ENCODE assay signal across 24 cellular contexts in genomic region chr1:220954321-220954720, GRCh38.
DNase-seq lines count a peak whose midpoint lies in the region; ATAC-seq and TF ChIP-seq lines count a peak whose summit lies in the region.
"Had no signal": no experiment of that assay in that cellular context is flagged by ENCODE, and none has a peak within 500 bp of the region (broad histone marks: within the 10 kb centered on the region; RNA-seq: fewer than 3 reads in every experiment).

No MANE protein-coding gene starts in this region.

- no peaks in the 10 kb centered on the region for H4K20me1 ChIP-seq in mammary epithelial cell (ENCODE audit: insufficient read depth, low read length)
- H4K20me1 ChIP-seq: BLaER1 had no signal

- ATAC-seq in HG03025 (IDR thresholded peaks at IDR 0.05; ENCODE audit: low FRiP score, unreplicated experiment), result no peak
- ATAC-seq in HG03108 (IDR thresholded peaks at IDR 0.05; ENCODE audit: unreplicated experiment), result no peak
- ATAC-seq: Panc1 had no signal

- no peak overlapping the region for H2AFZ ChIP-seq in mammary epithelial cell (ENCODE audit: low read depth, low read length)

- H3K36me3 ChIP-seq in mammary epithelial cell (ENCODE audit: insufficient read depth, low read length), result no peaks in the 10 kb centered on the region
- no peaks in the 10 kb centered on the region for H3K36me3 ChIP-seq in breast epithelium
- H3K36me3 ChIP-seq: BLaER1 had no signal

- no peak overlapping the region for H3K9ac ChIP-seq in mammary epithelial cell (ENCODE audit: insufficient read depth, low read length)
- H3K9ac ChIP-seq: BLaER1 had no signal

- H3K27me3 ChIP-seq in mammary epithelial cell (ENCODE audit: insufficient read depth, low read length), result no peaks in the 10 kb centered on the region
- H3K27me3 ChIP-seq in breast epithelium, result no peaks in the 10 kb centered on the region
- H3K27me3 ChIP-seq: BLaER1 had no signal

- H3K9me3 ChIP-seq in mammary epithelial cell (replicated peaks; ENCODE audit: insufficient read depth, low read length), result peaks cover 4% of the 10 kb centered on the region
- H3K9me3 ChIP-seq in breast epithelium, result peaks cover 5 to 13% of the 10 kb centered on the region in 2 donors

- WGBS in mammary epithelial cell (ENCODE audit: low coverage, missing lambda C conversion rate), result 0% methylated on average over 2 of the region's 2 CpGs

- H3K4me3 ChIP-seq in mammary epithelial cell (replicated peaks in 1 of 3; ENCODE audit: insufficient read depth in 1 of 3, low read depth in 2 of 3, low read length in 3 of 3) (no peak overlapping the region), breast epithelium (no peak overlapping the region), astrocyte of the cerebellum (ENCODE audit: low read depth, low read length) (no peak overlapping the region)
- H3K4me3 ChIP-seq: BLaER1, SK-N-MC had no signal

- H3K4me2 ChIP-seq in mammary epithelial cell (ENCODE audit: insufficient read depth, low read depth, low read length), result no peak overlapping the region
- H3K4me2 ChIP-seq: BLaER1 had no signal

- BruUV-seq in mammary epithelial cell (replicated peaks; lab: Mats Ljungman, UMichigan), result no TSS peak

- DNase-seq in mammary epithelial cell (peak; percentile 57), breast epithelium (ENCODE audit: low spot score in 2 of 2) (no peak), astrocyte of the cerebellum (ENCODE audit: low read depth) (peak; percentile 9), glomerular visceral epithelial cell (ENCODE audit: extremely low spot score) (peak; percentile 11)
- DNase-seq in stimulated activated CD4-positive, alpha-beta T cell treated with anti-CD3 and anti-CD28 coated beads, Interleukin-4, amount 100 ng/mL, for 1 hour, result no peak
- DNase-seq in activated CD4-positive, CD25-positive, alpha-beta regulatory T cell (lab: John Stamatoyannopoulos, UW), result no peak
- DNase-seq: ACHN; CD4-positive, CD25-positive, alpha-beta regulatory T cell; HCEC 1CT; KBM-7; MM.1S; NCI-H1048; NCI-H1417; NCI-H1694; NCI-H2029 treated with DMSO at 0.1 percent for 48 hours; NCI-H446 treated with DMSO at 0.1 percent for 48 hours; NCI-H526; SHP77 treated with DMSO at 0.1 percent for 48 hours had no signal

- no peak overlapping the region for H3K27ac ChIP-seq in mammary epithelial cell (ENCODE audit: insufficient read depth, low read depth, low read length)
- no peak overlapping the region for H3K27ac ChIP-seq in breast epithelium
- H3K27ac ChIP-seq: 22Rv1, BLaER1, SK-N-MC had no signal

- H3K4me1 ChIP-seq in mammary epithelial cell (ENCODE audit: insufficient read depth, low read length) (peaks cover 7% of the 10 kb centered on the region), breast epithelium (no peaks in the 10 kb centered on the region)
- H3K4me1 ChIP-seq: BLaER1 had no signal

- TF ChIP-seq POLR2A in breast epithelium (IDR thresholded peaks at IDR 0.05), result no peak

- CTCF ChIA-PET in mammary epithelial cell (lab: Charles Lee; ENCODE audit: low non-redundant PET), result no interaction called here

- TF ChIP-seq CTCF in mammary epithelial cell (conservative IDR thresholded peaks at IDR 0.05 in 1 of 2, IDR thresholded peaks at IDR 0.05 in 1 of 2; ENCODE audit: extremely low read depth in 1 of 2, insufficient read depth in 1 of 2, low read depth in 1 of 2, low read length in 2 of 2), result no peak
- no peak for TF ChIP-seq CTCF in breast epithelium (IDR thresholded peaks at IDR 0.05)
- no peak for TF ChIP-seq CTCF in astrocyte of the cerebellum (IDR thresholded peaks at IDR 0.05; ENCODE audit: low read depth, low read length, missing control alignments)

- dilution Hi-C loops in mammary epithelial cell (cut with HindIII; ENCODE audit: low sequenced_read_pairs), result no loop called here

- intact Hi-C loops in mammary epithelial cell (cut with micrococcal nuclease) (no loop called here), breast epithelium (cut with DNase I; ENCODE audit: low total_unique reads) (no loop called here)

- in situ Hi-C loops in mammary epithelial cell (cut with MboI; ENCODE audit: low sequenced_read_pairs in 2 of 2), result no loop called here
- in situ Hi-C loops in astrocyte of the cerebellum (cut with HindIII; ENCODE audit: low sequenced_read_pairs), result no loop called here

- no peaks in the 10 kb centered on the region for H3K79me2 ChIP-seq in mammary epithelial cell (ENCODE audit: insufficient read depth, low read length)

Comparison
In these comparisons a context has a peak if more than half of its experiments do, and no peak if none do; other contexts are left out.
1. DNase-seq: peak in mammary epithelial cell (single experiment), astrocyte of the cerebellum (single experiment) and glomerular visceral epithelial cell (single experiment); none in breast epithelium (0 of 2), stimulated activated CD4-positive, alpha-beta T cell treated with anti-CD3 and anti-CD28 coated beads, Interleukin-4, amount 100 ng/mL, for 1 hour (single experiment) and activated CD4-positive, CD25-positive, alpha-beta regulatory T cell (0 of 4).